ENCODE assay signal across 14 cellular contexts in the genomic region with DNA sequence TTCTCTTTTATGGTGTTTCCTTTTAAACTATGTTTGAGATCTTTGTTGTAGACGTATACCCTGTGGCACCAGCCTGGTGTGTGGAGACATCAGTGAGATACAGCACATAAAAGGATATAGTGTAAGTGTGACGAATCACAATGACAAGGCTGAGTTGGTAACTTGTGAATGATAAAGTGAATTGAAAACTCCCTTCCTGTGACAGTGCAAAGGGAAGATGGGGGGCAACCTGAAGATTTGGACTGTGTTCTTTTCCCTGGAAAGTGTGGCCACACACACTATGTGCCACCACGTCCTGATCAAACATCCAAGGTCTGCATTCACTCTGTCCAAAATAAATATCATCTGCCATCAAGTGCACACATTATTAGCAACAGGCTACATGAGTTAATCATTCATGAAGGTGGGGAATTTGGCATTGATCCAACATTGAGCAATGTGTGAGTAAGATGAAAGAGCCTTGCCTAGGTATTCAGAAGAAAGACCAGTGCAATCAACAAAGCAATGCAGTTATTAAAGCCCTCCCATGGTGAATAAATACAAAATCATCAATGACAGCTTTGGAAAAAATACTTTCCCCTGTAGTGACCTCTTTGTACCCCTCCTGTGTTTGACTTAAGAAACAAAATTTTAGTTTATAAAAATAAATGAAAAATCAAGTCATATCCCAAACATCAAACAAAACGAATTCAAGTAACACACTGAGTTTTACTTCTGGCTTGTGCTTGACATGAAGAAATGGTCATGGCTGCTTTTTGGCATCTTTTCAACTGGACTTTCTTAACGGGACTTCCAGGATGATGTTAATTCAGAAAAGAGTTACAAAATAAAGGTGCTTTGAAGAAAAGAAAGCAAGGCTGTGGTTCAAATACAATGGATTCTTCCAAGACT.
DNase-seq lines count a peak whose midpoint lies in the region; ATAC-seq, FAIRE-seq and TF ChIP-seq lines count a peak whose summit lies in the region.
"Had no signal": no experiment of that assay in that cellular context is flagged by ENCODE, and none has a peak within 500 bp of the region (broad histone marks: within the 10 kb centered on the region; RNA-seq: fewer than 3 reads in every experiment).

No MANE protein-coding gene starts in this region.

- H4K20me1 ChIP-seq in endothelial cell of umbilical vein (replicated peaks; ENCODE audit: control insufficient read depth, extremely low read depth, insufficient read depth, low read length): no peaks in the 10 kb centered on the region

- CTCF ChIA-PET in endothelial cell of umbilical vein (lab: Charles Lee): no interaction called here

- no peak overlapping the region for H3K4me2 ChIP-seq in endothelial cell of umbilical vein (ENCODE audit: insufficient read depth, low read length)

- DNase-seq in NCI-H1417 treated with DMSO at 0.1 percent for 48 hours (lab: John Stamatoyannopoulos, UW) (peak; percentile 69), endothelial cell of umbilical vein (ENCODE audit: low read depth, low spot score) (peak; percentile 9), mucosa of gallbladder (ENCODE audit: low spot score) (peak; percentile 69), AG08396 (ENCODE audit: low spot score) (no peak)
- no peak for DNase-seq in activated effector memory CD4-positive, alpha-beta T cell treated with anti-CD3 and anti-CD28 coated beads, Interleukin-2, amount 50 U/mL, for 16 hours
- DNase-seq in activated CD4-positive, alpha-beta T cell treated with anti-CD3 and anti-CD28 coated beads, Interleukin-2, amount 50 U/mL, for 4 hours: no peak
- DNase-seq: activated CD8-positive, alpha-beta T cell treated with anti-CD3 and anti-CD28 coated beads for 36 hours; activated naive CD4-positive, alpha-beta T cell treated with Interleukin-2 at 50 U/mL for 16 hours; CD8-positive, alpha-beta T cell; NCI-H1092; T-helper 17 cell; testis had no signal

- BruUV-seq in endothelial cell of umbilical vein (replicated peaks; lab: Mats Ljungman, UMichigan): no TSS peak

- no peaks in the 10 kb centered on the region for H3K9me3 ChIP-seq in endothelial cell of umbilical vein (replicated peaks; ENCODE audit: control insufficient read depth, insufficient read depth, low read length)
- H3K9me3 ChIP-seq: testis had no signal

- peak; percentile 45 for ATAC-seq in GM18909 (IDR thresholded peaks at IDR 0.05; ENCODE audit: poor library complexity, unreplicated experiment)
- ATAC-seq: activated CD8-positive, alpha-beta T cell treated with anti-CD3 and anti-CD28 coated beads for 36 hours; CD8-positive, alpha-beta T cell; T-helper 17 cell had no signal

- peaks cover 15% of the 10 kb centered on the region for H3K4me1 ChIP-seq in endothelial cell of umbilical vein (ENCODE audit: control insufficient read depth, extremely low read depth, insufficient read depth, low read length)
- H3K4me1 ChIP-seq: testis had no signal

- no peak for FAIRE-seq in endothelial cell of umbilical vein (lab: Jason Lieb, UNC)

- dilution Hi-C loops in endothelial cell of umbilical vein (cut with MboI; ENCODE audit: extremely low pct_ligation_motif_present, low sequenced_read_pairs): no loop called here

- H3K27ac ChIP-seq in endothelial cell of umbilical vein (ENCODE audit: insufficient read depth, low read depth, low read length): no peak overlapping the region
- H3K27ac ChIP-seq: skin epidermis, testis had no signal

- H3K9me1 ChIP-seq in endothelial cell of umbilical vein (replicated peaks; ENCODE audit: control insufficient read depth, extremely low read depth, insufficient read depth, low read length): no peaks in the 10 kb centered on the region

- intact Hi-C loops in endothelial cell of umbilical vein (cut with micrococcal nuclease): no loop called here

- TF ChIP-seq POLR2A in endothelial cell of umbilical vein (IDR thresholded peaks at IDR 0.05; ENCODE audit: low read depth, low read length): no peak

- no peaks in the 10 kb centered on the region for H3K36me3 ChIP-seq in endothelial cell of umbilical vein (ENCODE audit: control insufficient read depth in 2 of 2, extremely low read depth in 1 of 2, insufficient read depth in 2 of 2, low read length in 2 of 2)

- no peak overlapping the region for H3K4me3 ChIP-seq in endothelial cell of umbilical vein (replicated peaks in 1 of 3; ENCODE audit: insufficient read depth in 1 of 3, low read depth in 1 of 3, low read length in 3 of 3)
- H3K4me3 ChIP-seq: skin epidermis, testis had no signal

- no peak overlapping the region for H2AFZ ChIP-seq in endothelial cell of umbilical vein (ENCODE audit: low read depth, low read length)

- POLR2A ChIA-PET in endothelial cell of umbilical vein (lab: Charles Lee): no interaction called here

- no peak overlapping the region for H3K9ac ChIP-seq in endothelial cell of umbilical vein (replicated peaks; ENCODE audit: extremely low read depth, insufficient read depth, low read length)

- H3K79me2 ChIP-seq in endothelial cell of umbilical vein (ENCODE audit: control insufficient read depth, insufficient read depth, low read length): no peaks in the 10 kb centered on the region

- TF ChIP-seq CTCF in endothelial cell of umbilical vein (IDR thresholded peaks at IDR 0.05; ENCODE audit: extremely low read depth in 1 of 2, insufficient read depth in 1 of 2, low read depth in 1 of 2, low read length in 2 of 2): no peak

- H3K27me3 ChIP-seq in endothelial cell of umbilical vein (ENCODE audit: control insufficient read depth in 2 of 2, insufficient read depth in 2 of 2, low read length in 2 of 2): no peaks in the 10 kb centered on the region
- H3K27me3 ChIP-seq: testis had no signal

TF ChIP-seq in endothelial cell of umbilical vein, 7 proteins besides CTCF, POLR2A, EP300 and RAD21:
- TF ChIP-seq EZH2 (IDR thresholded peaks at IDR 0.05; ENCODE audit: borderline replicate concordance, low read depth, low read length, severe bottlenecking): no peak
- TF ChIP-seq, protein P1, sequence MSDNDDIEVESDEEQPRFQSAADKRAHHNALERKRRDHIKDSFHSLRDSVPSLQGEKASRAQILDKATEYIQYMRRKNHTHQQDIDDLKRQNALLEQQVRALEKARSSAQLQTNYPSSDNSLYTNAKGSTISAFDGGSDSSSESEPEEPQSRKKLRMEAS (IDR thresholded peaks at IDR 0.05; ENCODE audit: insufficient read depth, insufficient read length): no peak
- TF ChIP-seq FOS (IDR thresholded peaks at IDR 0.05; ENCODE audit: borderline replicate concordance, insufficient read depth, low read length): no peak
- no peak for TF ChIP-seq POLR2AphosphoS5 (IDR thresholded peaks at IDR 0.05; ENCODE audit: insufficient read depth, low read depth, low read length)

Comparison
In these comparisons a context has a peak if more than half of its experiments do, and no peak if none do; other contexts are left out.
1. DNase-seq: peak in NCI-H1417 treated with DMSO at 0.1 percent for 48 hours (single experiment), endothelial cell of umbilical vein (single experiment) and mucosa of gallbladder (single experiment); none in activated effector memory CD4-positive, alpha-beta T cell treated with anti-CD3 and anti-CD28 coated beads, Interleukin-2, amount 50 U/mL, for 16 hours (single experiment), activated CD4-positive, alpha-beta T cell treated with anti-CD3 and anti-CD28 coated beads, Interleukin-2, amount 50 U/mL, for 4 hours (0 of 2) and AG08396 (single experiment).